In the genomic region with DNA sequence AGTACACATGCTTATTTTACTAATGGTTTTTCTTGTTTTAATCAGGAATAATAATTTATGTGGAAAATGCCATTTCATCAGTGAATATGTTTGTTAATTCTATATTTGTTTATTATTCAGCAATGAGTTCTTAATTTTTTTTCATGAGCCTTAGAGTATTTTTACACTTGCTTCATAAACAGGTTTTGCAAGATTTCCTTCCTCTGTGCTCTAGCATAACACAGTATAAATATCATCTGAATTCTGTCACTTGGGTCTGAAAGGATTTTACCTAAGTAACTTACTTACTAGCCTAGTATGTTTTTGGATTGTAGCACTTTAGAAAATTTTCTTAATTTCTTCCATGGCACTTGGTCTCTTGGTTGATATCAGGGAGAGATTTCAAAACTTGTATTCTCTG, we compare ENCODE assay signal across 1 cellular context.
TF ChIP-seq lines count a peak whose summit lies in the region.

No MANE protein-coding gene starts in this region.

TF ChIP-seq in GM23338, 12 proteins besides CTCF, POLR2A, EP300 and RAD21 (continued from another document):
- TF ChIP-seq, protein P1, sequence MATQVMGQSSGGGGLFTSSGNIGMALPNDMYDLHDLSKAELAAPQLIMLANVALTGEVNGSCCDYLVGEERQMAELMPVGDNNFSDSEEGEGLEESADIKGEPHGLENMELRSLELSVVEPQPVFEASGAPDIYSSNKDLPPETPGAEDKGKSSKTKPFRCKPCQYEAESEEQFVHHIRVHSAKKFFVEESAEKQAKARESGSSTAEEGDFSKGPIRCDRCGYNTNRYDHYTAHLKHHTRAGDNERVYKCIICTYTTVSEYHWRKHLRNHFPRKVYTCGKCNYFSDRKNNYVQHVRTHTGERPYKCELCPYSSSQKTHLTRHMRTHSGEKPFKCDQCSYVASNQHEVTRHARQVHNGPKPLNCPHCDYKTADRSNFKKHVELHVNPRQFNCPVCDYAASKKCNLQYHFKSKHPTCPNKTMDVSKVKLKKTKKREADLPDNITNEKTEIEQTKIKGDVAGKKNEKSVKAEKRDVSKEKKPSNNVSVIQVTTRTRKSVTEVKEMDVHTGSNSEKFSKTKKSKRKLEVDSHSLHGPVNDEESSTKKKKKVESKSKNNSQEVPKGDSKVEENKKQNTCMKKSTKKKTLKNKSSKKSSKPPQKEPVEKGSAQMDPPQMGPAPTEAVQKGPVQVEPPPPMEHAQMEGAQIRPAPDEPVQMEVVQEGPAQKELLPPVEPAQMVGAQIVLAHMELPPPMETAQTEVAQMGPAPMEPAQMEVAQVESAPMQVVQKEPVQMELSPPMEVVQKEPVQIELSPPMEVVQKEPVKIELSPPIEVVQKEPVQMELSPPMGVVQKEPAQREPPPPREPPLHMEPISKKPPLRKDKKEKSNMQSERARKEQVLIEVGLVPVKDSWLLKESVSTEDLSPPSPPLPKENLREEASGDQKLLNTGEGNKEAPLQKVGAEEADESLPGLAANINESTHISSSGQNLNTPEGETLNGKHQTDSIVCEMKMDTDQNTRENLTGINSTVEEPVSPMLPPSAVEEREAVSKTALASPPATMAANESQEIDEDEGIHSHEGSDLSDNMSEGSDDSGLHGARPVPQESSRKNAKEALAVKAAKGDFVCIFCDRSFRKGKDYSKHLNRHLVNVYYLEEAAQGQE (IDR thresholded peaks at IDR 0.05; ENCODE audit: unreplicated experiment), result no peak
- no peak for TF ChIP-seq NANOG (IDR thresholded peaks at IDR 0.05; ENCODE audit: borderline replicate concordance)
- TF ChIP-seq, protein P2, sequence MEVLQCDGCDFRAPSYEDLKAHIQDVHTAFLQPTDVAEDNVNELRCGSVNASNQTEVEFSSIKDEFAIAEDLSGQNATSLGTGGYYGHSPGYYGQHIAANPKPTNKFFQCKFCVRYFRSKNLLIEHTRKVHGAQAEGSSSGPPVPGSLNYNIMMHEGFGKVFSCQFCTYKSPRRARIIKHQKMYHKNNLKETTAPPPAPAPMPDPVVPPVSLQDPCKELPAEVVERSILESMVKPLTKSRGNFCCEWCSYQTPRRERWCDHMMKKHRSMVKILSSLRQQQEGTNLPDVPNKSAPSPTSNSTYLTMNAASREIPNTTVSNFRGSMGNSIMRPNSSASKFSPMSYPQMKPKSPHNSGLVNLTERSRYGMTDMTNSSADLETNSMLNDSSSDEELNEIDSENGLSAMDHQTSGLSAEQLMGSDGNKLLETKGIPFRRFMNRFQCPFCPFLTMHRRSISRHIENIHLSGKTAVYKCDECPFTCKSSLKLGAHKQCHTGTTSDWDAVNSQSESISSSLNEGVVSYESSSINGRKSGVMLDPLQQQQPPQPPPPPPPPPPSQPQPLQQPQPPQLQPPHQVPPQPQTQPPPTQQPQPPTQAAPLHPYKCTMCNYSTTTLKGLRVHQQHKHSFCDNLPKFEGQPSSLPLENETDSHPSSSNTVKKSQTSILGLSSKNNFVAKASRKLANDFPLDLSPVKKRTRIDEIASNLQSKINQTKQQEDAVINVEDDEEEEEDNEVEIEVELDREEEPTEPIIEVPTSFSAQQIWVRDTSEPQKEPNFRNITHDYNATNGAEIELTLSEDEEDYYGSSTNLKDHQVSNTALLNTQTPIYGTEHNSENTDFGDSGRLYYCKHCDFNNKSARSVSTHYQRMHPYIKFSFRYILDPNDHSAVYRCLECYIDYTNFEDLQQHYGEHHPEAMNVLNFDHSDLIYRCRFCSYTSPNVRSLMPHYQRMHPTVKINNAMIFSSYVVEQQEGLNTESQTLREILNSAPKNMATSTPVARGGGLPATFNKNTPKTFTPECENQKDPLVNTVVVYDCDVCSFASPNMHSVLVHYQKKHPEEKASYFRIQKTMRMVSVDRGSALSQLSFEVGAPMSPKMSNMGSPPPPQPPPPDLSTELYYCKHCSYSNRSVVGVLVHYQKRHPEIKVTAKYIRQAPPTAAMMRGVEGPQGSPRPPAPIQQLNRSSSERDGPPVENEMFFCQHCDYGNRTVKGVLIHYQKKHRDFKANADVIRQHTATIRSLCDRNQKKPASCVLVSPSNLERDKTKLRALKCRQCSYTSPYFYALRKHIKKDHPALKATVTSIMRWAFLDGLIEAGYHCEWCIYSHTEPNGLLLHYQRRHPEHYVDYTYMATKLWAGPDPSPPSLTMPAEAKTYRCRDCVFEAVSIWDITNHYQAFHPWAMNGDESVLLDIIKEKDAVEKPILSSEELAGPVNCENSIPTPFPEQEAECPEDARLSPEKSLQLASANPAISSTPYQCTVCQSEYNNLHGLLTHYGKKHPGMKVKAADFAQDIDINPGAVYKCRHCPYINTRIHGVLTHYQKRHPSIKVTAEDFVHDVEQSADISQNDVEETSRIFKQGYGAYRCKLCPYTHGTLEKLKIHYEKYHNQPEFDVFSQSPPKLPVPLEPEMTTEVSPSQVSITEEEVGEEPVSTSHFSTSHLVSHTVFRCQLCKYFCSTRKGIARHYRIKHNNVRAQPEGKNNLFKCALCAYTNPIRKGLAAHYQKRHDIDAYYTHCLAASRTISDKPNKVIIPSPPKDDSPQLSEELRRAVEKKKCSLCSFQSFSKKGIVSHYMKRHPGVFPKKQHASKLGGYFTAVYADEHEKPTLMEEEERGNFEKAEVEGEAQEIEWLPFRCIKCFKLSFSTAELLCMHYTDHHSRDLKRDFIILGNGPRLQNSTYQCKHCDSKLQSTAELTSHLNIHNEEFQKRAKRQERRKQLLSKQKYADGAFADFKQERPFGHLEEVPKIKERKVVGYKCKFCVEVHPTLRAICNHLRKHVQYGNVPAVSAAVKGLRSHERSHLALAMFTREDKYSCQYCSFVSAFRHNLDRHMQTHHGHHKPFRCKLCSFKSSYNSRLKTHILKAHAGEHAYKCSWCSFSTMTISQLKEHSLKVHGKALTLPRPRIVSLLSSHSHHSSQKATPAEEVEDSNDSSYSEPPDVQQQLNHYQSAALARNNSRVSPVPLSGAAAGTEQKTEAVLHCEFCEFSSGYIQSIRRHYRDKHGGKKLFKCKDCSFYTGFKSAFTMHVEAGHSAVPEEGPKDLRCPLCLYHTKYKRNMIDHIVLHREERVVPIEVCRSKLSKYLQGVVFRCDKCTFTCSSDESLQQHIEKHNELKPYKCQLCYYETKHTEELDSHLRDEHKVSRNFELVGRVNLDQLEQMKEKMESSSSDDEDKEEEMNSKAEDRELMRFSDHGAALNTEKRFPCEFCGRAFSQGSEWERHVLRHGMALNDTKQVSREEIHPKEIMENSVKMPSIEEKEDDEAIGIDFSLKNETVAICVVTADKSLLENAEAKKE (CRISPR knock-in tag; IDR thresholded peaks at IDR 0.05), result no peak
- TF ChIP-seq CREB1 (CRISPR knock-in tag; IDR thresholded peaks at IDR 0.05; ENCODE audit: low read depth), result no peak
- TF ChIP-seq ZNF331 (CRISPR knock-in tag; IDR thresholded peaks at IDR 0.05; ENCODE audit: low read depth), result no peak
- TF ChIP-seq POLR2AphosphoS5 (IDR thresholded peaks at IDR 0.05; ENCODE audit: low read depth), result no peak
- TF ChIP-seq, protein P3, sequence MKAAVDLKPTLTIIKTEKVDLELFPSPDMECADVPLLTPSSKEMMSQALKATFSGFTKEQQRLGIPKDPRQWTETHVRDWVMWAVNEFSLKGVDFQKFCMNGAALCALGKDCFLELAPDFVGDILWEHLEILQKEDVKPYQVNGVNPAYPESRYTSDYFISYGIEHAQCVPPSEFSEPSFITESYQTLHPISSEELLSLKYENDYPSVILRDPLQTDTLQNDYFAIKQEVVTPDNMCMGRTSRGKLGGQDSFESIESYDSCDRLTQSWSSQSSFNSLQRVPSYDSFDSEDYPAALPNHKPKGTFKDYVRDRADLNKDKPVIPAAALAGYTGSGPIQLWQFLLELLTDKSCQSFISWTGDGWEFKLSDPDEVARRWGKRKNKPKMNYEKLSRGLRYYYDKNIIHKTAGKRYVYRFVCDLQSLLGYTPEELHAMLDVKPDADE (IDR thresholded peaks at IDR 0.05), result no peak
- no peak for TF ChIP-seq ZNF114 (CRISPR knock-in tag; IDR thresholded peaks at IDR 0.05)
- TF ChIP-seq EZH2phosphoT487 (IDR thresholded peaks at IDR 0.05; ENCODE audit: unreplicated experiment), result no peak
- no peak for TF ChIP-seq STAT1 (IDR thresholded peaks at IDR 0.05; ENCODE audit: unreplicated experiment)
